Comparison of ENCODE assay signal across 13 cellular contexts in genomic region chr2:224881846-224882245, GRCh38.
DNase-seq lines count a peak whose midpoint lies in the region; ATAC-seq and TF ChIP-seq lines count a peak whose summit lies in the region.
"Had no signal": no experiment of that assay in that cellular context is flagged by ENCODE, and none has a peak within 500 bp of the region (broad histone marks: within the 10 kb centered on the region; RNA-seq: fewer than 3 reads in every experiment).

No MANE protein-coding gene starts in this region.

- CTCF ChIA-PET in CD8-positive, alpha-beta T cell (lab: Charles Lee): interaction anchor here (1.1 to 1.5 kb wide), 2 partner anchors 101 to 120 kb away, joined by 3 to 8 read pairs; no protein-coding TSS in a partner anchor

- H3K4me3 ChIP-seq in CD8-positive, alpha-beta T cell (ENCODE audit: low read depth, low read length): no peak overlapping the region
- no peak overlapping the region for H3K4me3 ChIP-seq in ascending aorta
- H3K4me3 ChIP-seq: right atrium auricular region had no signal

- peaks cover 35% of the 10 kb centered on the region for H3K4me1 Mint-ChIP-seq in CD8-positive, alpha-beta T cell (ENCODE audit: low read depth)
- H3K4me1 Mint-ChIP-seq in naive thymus-derived CD8-positive, alpha-beta T cell: peaks cover 17 to 49% (median 37%) of the 10 kb centered on the region in 4 donors

- DNase-seq in CD8-positive, alpha-beta T cell: no peak
- peak; percentile 26 for DNase-seq in LHCN-M2 (ENCODE audit: low read depth)
- DNase-seq in ascending aorta (ENCODE audit: low spot score in 2 of 2): no peak
- DNase-seq in naive thymus-derived CD8-positive, alpha-beta T cell: no peak
- DNase-seq in AG20443 (ENCODE audit: low spot score): no peak
- DNase-seq in NCI-H226: no peak
- DNase-seq in anterior cingulate cortex (lab: John Stamatoyannopoulos, UW): no peak
- DNase-seq: activated effector memory CD4-positive, alpha-beta T cell treated with anti-CD3 and anti-CD28 coated beads, Interleukin-2, amount 50 U/mL, for 16 hours; NCI-H1417; NCI-H524; WERI-Rb-1 had no signal

- H3K4me1 ChIP-seq in CD8-positive, alpha-beta T cell (ENCODE audit: insufficient read depth, low read length): peaks cover 11% of the 10 kb centered on the region
- H3K4me1 ChIP-seq in ascending aorta: peaks cover 0 to 14% of the 10 kb centered on the region in 2 donors
- H3K4me1 ChIP-seq: right atrium auricular region had no signal

- peak overlapping the region; percentile 42 for H3K27ac Mint-ChIP-seq in CD8-positive, alpha-beta T cell
- peak overlapping the region; percentile 1 to 81 (median 40) for H3K27ac Mint-ChIP-seq in naive thymus-derived CD8-positive, alpha-beta T cell

- no peaks in the 10 kb centered on the region for H3K9me3 Mint-ChIP-seq in CD8-positive, alpha-beta T cell
- no peaks in the 10 kb centered on the region for H3K9me3 Mint-ChIP-seq in naive thymus-derived CD8-positive, alpha-beta T cell

- intact Hi-C loops in CD8-positive, alpha-beta T cell (cut with DNase I, micrococcal nuclease): loop anchor here in 1 of 2 experiments (10.0 kb wide), 1 partner anchor 783 kb away; no protein-coding TSS in a partner anchor
- intact Hi-C loops in ascending aorta (cut with DNase I): loop anchor here (5.0 kb wide), 1 partner anchor 120 kb away; no protein-coding TSS in a partner anchor

- no peak overlapping the region for H3K4me3 Mint-ChIP-seq in CD8-positive, alpha-beta T cell
- no peak overlapping the region for H3K4me3 Mint-ChIP-seq in naive thymus-derived CD8-positive, alpha-beta T cell

- no peak overlapping the region for H3K27ac ChIP-seq in CD8-positive, alpha-beta T cell (ENCODE audit: low read depth, low read length)
- H3K27ac ChIP-seq in ascending aorta: peak overlapping the region; percentile 12 to 53
- H3K27ac ChIP-seq: right atrium auricular region, WERI-Rb-1 had no signal

- H3K9me3 ChIP-seq in CD8-positive, alpha-beta T cell (ENCODE audit: low read length): no peaks in the 10 kb centered on the region
- no peaks in the 10 kb centered on the region for H3K9me3 ChIP-seq in ascending aorta
- H3K9me3 ChIP-seq: right atrium auricular region had no signal

- no peaks in the 10 kb centered on the region for H3K27me3 ChIP-seq in CD8-positive, alpha-beta T cell (ENCODE audit: insufficient read depth, low read length)
- H3K27me3 ChIP-seq in ascending aorta: no peaks in the 10 kb centered on the region
- H3K27me3 ChIP-seq: right atrium auricular region had no signal

- POLR2A ChIA-PET in CD8-positive, alpha-beta T cell (lab: Charles Lee): interaction anchor here (0.8 to 1.2 kb wide), 2 partner anchors 12 to 18 kb away, joined by 3 to 4 read pairs; no protein-coding TSS in a partner anchor
- POLR2A ChIA-PET in naive thymus-derived CD8-positive, alpha-beta T cell (lab: Charles Lee): no interaction called here

- H3K27me3 Mint-ChIP-seq in CD8-positive, alpha-beta T cell (ENCODE audit: low read depth): no peaks in the 10 kb centered on the region
- no peaks in the 10 kb centered on the region for H3K27me3 Mint-ChIP-seq in naive thymus-derived CD8-positive, alpha-beta T cell

- peaks cover 96% of the 10 kb centered on the region for H3K36me3 Mint-ChIP-seq in CD8-positive, alpha-beta T cell
- H3K36me3 Mint-ChIP-seq in naive thymus-derived CD8-positive, alpha-beta T cell: peaks cover 4 to 98% (median 40%) of the 10 kb centered on the region in 3 donors

- ATAC-seq in CD8-positive, alpha-beta T cell: no peak
- no peak for ATAC-seq in naive thymus-derived CD8-positive, alpha-beta T cell
- ATAC-seq: HepG2 had no signal

- peaks cover 48% of the 10 kb centered on the region for H3K36me3 ChIP-seq in CD8-positive, alpha-beta T cell (ENCODE audit: insufficient read depth, low read length)
- H3K36me3 ChIP-seq in ascending aorta: no peaks in the 10 kb centered on the region
- H3K36me3 ChIP-seq: right atrium auricular region, WERI-Rb-1 had no signal

- TF ChIP-seq CTCF in CD8-positive, alpha-beta T cell (IDR thresholded peaks at IDR 0.05): no peak
- no peak for TF ChIP-seq CTCF in ascending aorta (IDR thresholded peaks at IDR 0.05)
